ENCODE assay signal across 29 cellular contexts in genomic region chr1:174828264-174828663, GRCh38.
"Had no signal": no experiment of that assay in that cellular context is flagged by ENCODE, and none has a peak within 500 bp of the region (broad histone marks: within the 10 kb centered on the region; RNA-seq: fewer than 3 reads in every experiment).

No MANE protein-coding gene starts in this region.

- H3K36me3 ChIP-seq: ascending aorta, cardiac muscle cell, MG63, WERI-Rb-1 had no signal

- H3K9me3 Mint-ChIP-seq: activated CD8-positive, alpha-beta T cell treated with anti-CD3 and anti-CD28 coated beads for 36 hours; activated naive CD4-positive, alpha-beta T cell treated with anti-CD3 and anti-CD28 coated beads, Interleukin-2, amount 50 U/mL, for 72 hours; activated naive CD8-positive, alpha-beta T cell treated with anti-CD3 and anti-CD28 coated beads, Interleukin-2, amount 50 U/mL, for 24 hours; T-cell had no signal

- H3K9me3 ChIP-seq: ascending aorta, body of pancreas, MG63 had no signal

- H3K27me3 ChIP-seq: ascending aorta, body of pancreas, cardiac muscle cell, MG63 had no signal

- H3K27ac ChIP-seq: ascending aorta, body of pancreas, cardiac muscle cell, SK-N-MC, WERI-Rb-1 had no signal

- H3K4me1 ChIP-seq: ascending aorta, body of pancreas had no signal

- H3K27me3 Mint-ChIP-seq: activated CD8-positive, alpha-beta T cell treated with anti-CD3 and anti-CD28 coated beads for 36 hours; activated naive CD8-positive, alpha-beta T cell treated with anti-CD3 and anti-CD28 coated beads, Interleukin-2, amount 50 U/mL, for 24 hours; T-cell had no signal

- H3K4me3 ChIP-seq: ascending aorta, body of pancreas, cardiac muscle cell, MG63, SK-N-MC had no signal

- H3K4me3 Mint-ChIP-seq: activated CD8-positive, alpha-beta T cell treated with anti-CD3 and anti-CD28 coated beads for 36 hours; activated naive CD8-positive, alpha-beta T cell treated with anti-CD3 and anti-CD28 coated beads, Interleukin-2, amount 50 U/mL, for 24 hours; T-cell had no signal

- DNase-seq: activated CD4-positive, alpha-beta T cell treated with anti-CD3 and anti-CD28 coated beads for 4 hours; activated CD8-positive, alpha-beta memory T cell treated with anti-CD3 and anti-CD28 coated beads, Interleukin-2, amount 50 U/mL, for 48 hours; activated CD8-positive, alpha-beta T cell treated with anti-CD3 and anti-CD28 coated beads for 36 hours; activated effector memory CD4-positive, alpha-beta T cell treated with anti-CD3 and anti-CD28 coated beads, Interleukin-2, amount 50 U/mL, for 16 hours; activated naive CD4-positive, alpha-beta T cell treated with Interleukin-2 at 50 U/mL for 16 hours; activated naive CD8-positive, alpha-beta T cell treated with anti-CD3 and anti-CD28 coated beads, Interleukin-2, amount 50 U/mL, for 24 hours; activated T-cell treated with anti-CD3 and anti-CD28 coated beads, Interleukin-2, amount 50 U/mL, for 1 hour; amniotic stem cell; body of pancreas; MG63; NCI-H1105 treated with DMSO at 0.1 percent for 48 hours; NCI-H1436 treated with DMSO at 0.1 percent for 48 hours; NCI-H187; NCI-H2081; NCI-H510A treated with DMSO at 0.1 percent for 48 hours; NCI-H69; NK-92 treated with Interleukin-12 subunit alpha and Interleukin-12 subunit beta, amount 100 ng/mL, for 24 hours; OCI-M1; RPMI8226; T-cell; T-helper 2 cell; WERI-Rb-1 had no signal

- H3K36me3 Mint-ChIP-seq: activated naive CD4-positive, alpha-beta T cell treated with anti-CD3 and anti-CD28 coated beads, Interleukin-2, amount 50 U/mL, for 72 hours had no signal

- H3K27ac Mint-ChIP-seq: activated CD8-positive, alpha-beta T cell treated with anti-CD3 and anti-CD28 coated beads for 36 hours; activated naive CD4-positive, alpha-beta T cell treated with anti-CD3 and anti-CD28 coated beads, Interleukin-2, amount 50 U/mL, for 72 hours; activated naive CD8-positive, alpha-beta T cell treated with anti-CD3 and anti-CD28 coated beads, Interleukin-2, amount 50 U/mL, for 24 hours; T-cell had no signal

- ATAC-seq: activated CD4-positive, CD25-positive, alpha-beta regulatory T cell treated with anti-CD3 and anti-CD28 coated beads, Interleukin-2, amount 50 U/mL, for 24 hours; activated CD8-positive, alpha-beta T cell treated with anti-CD3 and anti-CD28 coated beads for 36 hours; activated naive CD4-positive, alpha-beta T cell treated with anti-CD3 and anti-CD28 coated beads, Interleukin-2, amount 50 U/mL, for 72 hours; activated naive CD8-positive, alpha-beta T cell treated with anti-CD3 and anti-CD28 coated beads, Interleukin-2, amount 50 U/mL, for 24 hours; body of pancreas; Panc1; Right ventricle myocardium inferior; T-cell had no signal
